Comparison of ENCODE assay signal across 8 cellular contexts in the genomic region with DNA sequence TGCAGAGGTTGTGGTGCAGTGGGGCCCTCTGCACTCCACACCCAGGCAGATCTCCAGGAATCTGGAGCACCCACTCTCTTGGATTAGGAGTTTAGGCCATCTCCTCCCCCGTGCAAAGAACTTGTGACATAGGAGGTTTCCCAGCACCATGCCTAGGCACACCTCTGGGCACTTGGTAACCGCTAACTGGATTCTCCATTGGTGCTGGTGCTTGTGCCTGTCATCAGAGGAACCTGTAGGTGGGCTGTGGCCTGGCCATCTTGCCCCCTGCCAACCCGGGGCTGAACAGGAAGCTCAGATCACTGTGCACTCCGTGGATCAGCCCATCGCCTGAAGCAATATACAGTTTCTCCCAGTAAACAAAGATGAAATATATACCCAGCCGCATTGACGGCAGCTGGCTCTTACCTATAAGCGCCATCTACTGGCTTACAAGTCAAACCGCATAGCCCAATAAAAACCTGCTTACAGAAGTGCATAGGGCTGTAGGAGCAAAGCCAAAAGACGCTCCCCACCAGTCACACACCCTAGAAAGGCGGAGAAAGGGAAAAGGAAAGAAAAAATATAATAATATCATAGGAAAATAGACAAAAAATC. TPM values are rescaled to one million over a fixed set of nuclear protein-coding genes. Genes with fewer than 3 reads are reported as not detected.
A peak's percentile ranks its signal among the peaks of the same experiment; 100 is the strongest.
DNase-seq lines count a peak whose midpoint lies in the region; ATAC-seq and TF ChIP-seq lines count a peak whose summit lies in the region.

No MANE protein-coding gene starts in this region.

- no peak overlapping the region for H3K4me3 ChIP-seq in choroid plexus epithelial cell (ENCODE audit: low read depth, low read length)
- H3K4me3 ChIP-seq in prostate gland: no peak overlapping the region

- no peak overlapping the region for H3K27ac ChIP-seq in prostate gland

- no peaks in the 10 kb centered on the region for H3K36me3 ChIP-seq in prostate gland

- intact Hi-C loops in prostate gland (cut with DNase I): no loop called here

- peak; percentile 85 for ATAC-seq in GM19372 (IDR thresholded peaks at IDR 0.05; ENCODE audit: low read depth, unreplicated experiment)
- peak; percentile 52 for ATAC-seq in HG03469 (IDR thresholded peaks at IDR 0.05; ENCODE audit: unreplicated experiment)

- peak; percentile 72 for TF ChIP-seq CTCF in choroid plexus epithelial cell (conservative IDR thresholded peaks at IDR 0.05; ENCODE audit: low read depth, low read length)
- TF ChIP-seq CTCF in prostate gland (IDR thresholded peaks at IDR 0.05): peak in 1 of 4 experiments; percentile 31

- DNase-seq in SKM-1 treated with dmso at 0.1 percent for 144 hours (lab: John Stamatoyannopoulos, UW; ENCODE audit: unreplicated experiment) (peak; percentile 8), SKM-1 (lab: John Stamatoyannopoulos, UW; ENCODE audit: unreplicated experiment) (no peak), NCI-H69 (lab: John Stamatoyannopoulos, UW) (peak; percentile 81), choroid plexus epithelial cell (ENCODE audit: low read depth) (peak; percentile 77), prostate gland (ENCODE audit: low spot score) (peak; percentile 12), Ammon's horn (ENCODE audit: low spot score) (no peak)

- no peaks in the 10 kb centered on the region for H3K9me3 ChIP-seq in prostate gland

- TF ChIP-seq POLR2A in prostate gland (IDR thresholded peaks at IDR 0.05): no peak

- H3K4me1 ChIP-seq in prostate gland (replicated peaks): no peaks in the 10 kb centered on the region

- H3K27me3 ChIP-seq in prostate gland (replicated peaks; ENCODE audit: insufficient read depth): no peaks in the 10 kb centered on the region

- WGBS in prostate gland: 27% methylated on average over 11 of the region's 11 CpGs

RNA-seq across cellular contexts. Expression of a gene that starts 19.1 kb away (rescaled TPM):
- total RNA-seq in prostate gland: not detected

RNA-seq across cellular contexts. Expression of a gene that starts 43.5 kb away (rescaled TPM):
- 100 to 1,000 TPM in 1 of 2 donors, under 1 TPM in 1; 0.41 to 250 TPM for total RNA-seq in prostate gland

Comparison
In these comparisons a context has a peak if more than half of its experiments do, and no peak if none do; other contexts are left out.
1. DNase-seq: peak in SKM-1 treated with dmso at 0.1 percent for 144 hours (single experiment), NCI-H69 (single experiment), choroid plexus epithelial cell (single experiment) and prostate gland (single experiment); none in SKM-1 (single experiment) and Ammon's horn (single experiment).